Comparison of ENCODE assay signal across 7 cellular contexts in the genomic region with DNA sequence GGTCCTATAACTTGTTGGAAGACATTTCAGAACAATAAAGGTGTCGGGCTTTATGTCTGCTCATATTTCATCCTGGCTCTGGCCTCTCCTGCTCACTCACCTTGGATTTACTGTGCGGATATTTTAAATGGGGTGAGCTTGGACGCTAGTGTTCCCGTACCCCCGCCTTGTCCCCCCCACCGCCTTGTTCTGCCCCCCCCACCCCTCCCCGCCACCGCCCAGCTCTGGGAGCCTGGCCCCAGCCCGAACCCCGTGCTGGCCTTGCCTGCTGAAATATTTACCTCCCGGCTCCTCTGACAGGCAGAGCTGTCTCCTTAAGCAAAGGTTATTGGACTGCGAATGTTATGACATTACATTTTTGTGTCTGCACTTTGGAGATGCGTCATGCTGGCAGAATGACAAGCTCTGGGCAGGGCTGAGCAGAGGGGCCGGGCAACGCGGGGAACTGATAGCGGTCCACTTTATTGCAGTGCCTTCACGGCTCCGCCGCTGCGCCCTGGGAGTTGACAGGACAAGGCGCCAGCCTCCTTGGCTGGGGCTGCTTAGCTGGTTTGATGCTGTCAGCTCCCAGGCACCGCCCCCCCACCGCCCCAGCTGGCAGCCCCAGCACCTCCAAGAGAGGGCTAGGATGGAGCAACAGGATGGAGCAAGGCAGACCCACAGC.
A peak's percentile ranks its signal among the peaks of the same experiment; 100 is the strongest.
DNase-seq lines count a peak whose midpoint lies in the region; ATAC-seq and TF ChIP-seq lines count a peak whose summit lies in the region.

No MANE protein-coding gene starts in this region.

- no peaks in the 10 kb centered on the region for H3K9me3 ChIP-seq in SJSA1 (replicated peaks)
- H3K9me3 ChIP-seq in heart left ventricle = peaks cover 0 to 2% (median 0%) of the 10 kb centered on the region in 12 donors
- H3K9me3 ChIP-seq in subcutaneous abdominal adipose tissue (ENCODE audit: control insufficient read depth in 5 of 5, low read length in 5 of 5) = peaks cover 0 to 4% (median 0%) of the 10 kb centered on the region in 5 donors
- H3K9me3 ChIP-seq in neural progenitor cell (ENCODE audit: low read depth) = no peaks in the 10 kb centered on the region
- H3K9me3 ChIP-seq in CD8-positive, alpha-beta T cell (ENCODE audit: low read length) = no peaks in the 10 kb centered on the region

- no peaks in the 10 kb centered on the region for H3K27me3 ChIP-seq in SJSA1 (replicated peaks)
- no peaks in the 10 kb centered on the region for H3K27me3 ChIP-seq in heart left ventricle
- no peaks in the 10 kb centered on the region for H3K27me3 ChIP-seq in subcutaneous abdominal adipose tissue (ENCODE audit: control insufficient read depth in 5 of 5, insufficient read depth in 4 of 5, low read length in 5 of 5)
- no peaks in the 10 kb centered on the region for H3K27me3 ChIP-seq in neural progenitor cell
- no peaks in the 10 kb centered on the region for H3K27me3 ChIP-seq in CD8-positive, alpha-beta T cell (ENCODE audit: insufficient read depth, low read length)

- H3F3A ChIP-seq in neural progenitor cell (ENCODE audit: low read depth) = no peaks in the 10 kb centered on the region

- TF ChIP-seq POLR2A in heart left ventricle (IDR thresholded peaks at IDR 0.05) = no peak

- peak overlapping the region; percentile 61 for H3K27ac ChIP-seq in SJSA1
- peak overlapping the region in 7 of 12 donors; percentile 14 to 72 (median 38) for H3K27ac ChIP-seq in heart left ventricle
- H3K27ac ChIP-seq in subcutaneous abdominal adipose tissue (ENCODE audit: low read depth, low read length) = peak overlapping the region; percentile 78
- no peak overlapping the region for H3K27ac ChIP-seq in neural progenitor cell
- no peak overlapping the region for H3K27ac ChIP-seq in CD8-positive, alpha-beta T cell (ENCODE audit: low read depth, low read length)

- H3K4me3 Mint-ChIP-seq in neural progenitor cell = no peak overlapping the region
- no peak overlapping the region for H3K4me3 Mint-ChIP-seq in CD8-positive, alpha-beta T cell
- H3K4me3 Mint-ChIP-seq in activated T-helper 1 cell treated with anti-CD3 and anti-CD28 coated beads, Interleukin-12 subunit alpha, Interleukin-12 subunit beta, Interleukin-2, Interleukin-4 antibody, amounts not matched to agents 30 ng/mL and 10 ng/mL and 1 ng/mL, durations not matched to agents 14 hours and 24 hours and 36 hours = no peak overlapping the region

- H3K4me3 ChIP-seq in SJSA1 = no peak overlapping the region
- H3K4me3 ChIP-seq in heart left ventricle = no peak overlapping the region
- no peak overlapping the region for H3K4me3 ChIP-seq in subcutaneous abdominal adipose tissue (ENCODE audit: low read depth in 1 of 5, low read length in 5 of 5)
- no peak overlapping the region for H3K4me3 ChIP-seq in neural progenitor cell
- no peak overlapping the region for H3K4me3 ChIP-seq in CD8-positive, alpha-beta T cell (ENCODE audit: low read depth, low read length)

- no peaks in the 10 kb centered on the region for H3K9me3 Mint-ChIP-seq in neural progenitor cell
- no peaks in the 10 kb centered on the region for H3K9me3 Mint-ChIP-seq in CD8-positive, alpha-beta T cell
- H3K9me3 Mint-ChIP-seq in activated T-helper 1 cell treated with anti-CD3 and anti-CD28 coated beads, Interleukin-12 subunit alpha, Interleukin-12 subunit beta, Interleukin-2, Interleukin-4 antibody, amounts not matched to agents 30 ng/mL and 10 ng/mL and 1 ng/mL, durations not matched to agents 14 hours and 24 hours and 36 hours = no peaks in the 10 kb centered on the region

- ATAC-seq in heart left ventricle = peak; percentile 55 to 86 (median 77)
- ATAC-seq in CD8-positive, alpha-beta T cell = no peak

- peaks cover 27% of the 10 kb centered on the region for H3K4me1 Mint-ChIP-seq in neural progenitor cell
- no peaks in the 10 kb centered on the region for H3K4me1 Mint-ChIP-seq in CD8-positive, alpha-beta T cell (ENCODE audit: low read depth)
- H3K4me1 Mint-ChIP-seq in activated T-helper 1 cell treated with anti-CD3 and anti-CD28 coated beads, Interleukin-12 subunit alpha, Interleukin-12 subunit beta, Interleukin-2, Interleukin-4 antibody, amounts not matched to agents 30 ng/mL and 10 ng/mL and 1 ng/mL, durations not matched to agents 14 hours and 24 hours and 36 hours (ENCODE audit: low read depth) = no peaks in the 10 kb centered on the region

- no peak overlapping the region for H3K27ac Mint-ChIP-seq in neural progenitor cell
- no peak overlapping the region for H3K27ac Mint-ChIP-seq in CD8-positive, alpha-beta T cell
- no peak overlapping the region for H3K27ac Mint-ChIP-seq in activated T-helper 1 cell treated with anti-CD3 and anti-CD28 coated beads, Interleukin-12 subunit alpha, Interleukin-12 subunit beta, Interleukin-2, Interleukin-4 antibody, amounts not matched to agents 30 ng/mL and 10 ng/mL and 1 ng/mL, durations not matched to agents 14 hours and 24 hours and 36 hours

- H3K4me1 ChIP-seq in SJSA1 (replicated peaks) (peaks cover 35% of the 10 kb centered on the region), heart left ventricle (peaks cover 3 to 30% (median 14%) of the 10 kb centered on the region in 12 donors), subcutaneous abdominal adipose tissue (ENCODE audit: control insufficient read depth in 5 of 5, insufficient read depth in 5 of 5, low read length in 5 of 5) (peaks cover 4 to 32% (median 26%) of the 10 kb centered on the region in 5 donors), neural progenitor cell (peaks cover 5% of the 10 kb centered on the region)
- H3K4me1 ChIP-seq in CD8-positive, alpha-beta T cell (ENCODE audit: insufficient read depth, low read length) = no peaks in the 10 kb centered on the region

- peak overlapping the region in 1 of 5 donors; percentile 42 for H3K9ac ChIP-seq in subcutaneous abdominal adipose tissue (ENCODE audit: low read length in 5 of 5)
- H3K9ac ChIP-seq in neural progenitor cell = no peak overlapping the region

- CTCF ChIA-PET in CD8-positive, alpha-beta T cell (lab: Charles Lee) = interaction anchor here (1.2 to 2.2 kb wide), 3 partner anchors 21 to 226 kb away, joined by 3 to 9 read pairs (median 8); no protein-coding TSS in a partner anchor

- peak; percentile 71 for DNase-seq in HS-27A (ENCODE audit: low read depth)
- peak; percentile 86 to 98 for DNase-seq in SJSA1 (ENCODE audit: low read depth in 1 of 2, low spot score in 2 of 2)
- DNase-seq in heart left ventricle = peak; percentile 59 to 91 (median 79)
- no peak for DNase-seq in neural progenitor cell (ENCODE audit: low spot score)
- DNase-seq in CD8-positive, alpha-beta T cell = no peak
- no peak for DNase-seq in activated T-helper 1 cell treated with anti-CD3 and anti-CD28 coated beads, Interleukin-12 subunit alpha, Interleukin-12 subunit beta, Interleukin-2, Interleukin-4 antibody, amounts not matched to agents 30 ng/mL and 10 ng/mL and 1 ng/mL, durations not matched to agents 14 hours and 24 hours and 36 hours (ENCODE audit: low spot score)

- peaks cover 19% of the 10 kb centered on the region for H3K27me3 Mint-ChIP-seq in neural progenitor cell (ENCODE audit: insufficient read depth, low read depth)
- peaks cover 8% of the 10 kb centered on the region for H3K27me3 Mint-ChIP-seq in CD8-positive, alpha-beta T cell (ENCODE audit: low read depth)
- H3K27me3 Mint-ChIP-seq in activated T-helper 1 cell treated with anti-CD3 and anti-CD28 coated beads, Interleukin-12 subunit alpha, Interleukin-12 subunit beta, Interleukin-2, Interleukin-4 antibody, amounts not matched to agents 30 ng/mL and 10 ng/mL and 1 ng/mL, durations not matched to agents 14 hours and 24 hours and 36 hours (ENCODE audit: insufficient read depth) = no peaks in the 10 kb centered on the region

- H2AFZ ChIP-seq in neural progenitor cell (replicated peaks) = no peak overlapping the region

- TF ChIP-seq CTCF in heart left ventricle (IDR thresholded peaks at IDR 0.05) = no peak
- no peak for TF ChIP-seq CTCF in neural progenitor cell (IDR thresholded peaks at IDR 0.05)
- TF ChIP-seq CTCF in CD8-positive, alpha-beta T cell (IDR thresholded peaks at IDR 0.05) = no peak

- H3K36me3 Mint-ChIP-seq in neural progenitor cell = no peaks in the 10 kb centered on the region
- no peaks in the 10 kb centered on the region for H3K36me3 Mint-ChIP-seq in CD8-positive, alpha-beta T cell
- H3K36me3 Mint-ChIP-seq in activated T-helper 1 cell treated with anti-CD3 and anti-CD28 coated beads, Interleukin-12 subunit alpha, Interleukin-12 subunit beta, Interleukin-2, Interleukin-4 antibody, amounts not matched to agents 30 ng/mL and 10 ng/mL and 1 ng/mL, durations not matched to agents 14 hours and 24 hours and 36 hours (ENCODE audit: low read depth) = no peaks in the 10 kb centered on the region

- no peaks in the 10 kb centered on the region; the same call in 1 of the 2 replicates for H3K36me3 ChIP-seq in SJSA1
- no peaks in the 10 kb centered on the region for H3K36me3 ChIP-seq in heart left ventricle
- H3K36me3 ChIP-seq in subcutaneous abdominal adipose tissue (ENCODE audit: control insufficient read depth in 5 of 5, insufficient read depth in 5 of 5, low read length in 5 of 5) = peaks cover 0 to 3% (median 0%) of the 10 kb centered on the region in 5 donors
- H3K36me3 ChIP-seq in neural progenitor cell = no peaks in the 10 kb centered on the region
- no peaks in the 10 kb centered on the region for H3K36me3 ChIP-seq in CD8-positive, alpha-beta T cell (ENCODE audit: insufficient read depth, low read length)

- intact Hi-C loops in heart left ventricle (cut with DNase I) = loop anchor here in 8 of 10 donors (5.0 to 10.0 kb wide), 6 partner anchors 86 to 327 kb away; partner anchors contain the start of gene GSE1 (in 3 of the 8)
- intact Hi-C loops in CD8-positive, alpha-beta T cell (cut with DNase I, micrococcal nuclease) = loop anchor here in 1 of 2 experiments (5.0 kb wide), 1 partner anchor 327 kb away; no protein-coding TSS in a partner anchor
- intact Hi-C loops in activated T-helper 1 cell treated with anti-CD3 and anti-CD28 coated beads, Interleukin-12 subunit alpha, Interleukin-12 subunit beta, Interleukin-2, Interleukin-4 antibody, amounts not matched to agents 30 ng/mL and 10 ng/mL and 1 ng/mL, durations not matched to agents 14 hours and 24 hours and 36 hours (cut with micrococcal nuclease) = no loop called here

- WGBS in heart left ventricle, 4 donors = 39 to 61% (median 52%) methylated on average over 22 to 24 of the region's 24 CpGs

- POLR2A ChIA-PET in CD8-positive, alpha-beta T cell (lab: Charles Lee) = no interaction called here

- H4K20me1 ChIP-seq in neural progenitor cell (ENCODE audit: low read depth) = no peaks in the 10 kb centered on the region

- no peaks in the 10 kb centered on the region for H3K79me2 ChIP-seq in neural progenitor cell (ENCODE audit: low read depth)

- no peak overlapping the region for H3K4me2 ChIP-seq in neural progenitor cell

Comparison
In these comparisons a context has a peak if more than half of its experiments do, and no peak if none do; other contexts are left out.
1. DNase-seq: peak in HS-27A (single experiment), SJSA1 (2 of 2) and heart left ventricle (5 of 5); none in neural progenitor cell (single experiment), CD8-positive, alpha-beta T cell (0 of 7) and activated T-helper 1 cell treated with anti-CD3 and anti-CD28 coated beads, Interleukin-12 subunit alpha, Interleukin-12 subunit beta, Interleukin-2, Interleukin-4 antibody, amounts not matched to agents 30 ng/mL and 10 ng/mL and 1 ng/mL, durations not matched to agents 14 hours and 24 hours and 36 hours (single experiment).
2. H3K27ac ChIP-seq: peak in SJSA1 (single experiment), heart left ventricle (7 of 12) and subcutaneous abdominal adipose tissue (single experiment); none in neural progenitor cell (single experiment) and CD8-positive, alpha-beta T cell (single experiment).